18 cellular contexts compared by ENCODE assay signal in the genomic region with DNA sequence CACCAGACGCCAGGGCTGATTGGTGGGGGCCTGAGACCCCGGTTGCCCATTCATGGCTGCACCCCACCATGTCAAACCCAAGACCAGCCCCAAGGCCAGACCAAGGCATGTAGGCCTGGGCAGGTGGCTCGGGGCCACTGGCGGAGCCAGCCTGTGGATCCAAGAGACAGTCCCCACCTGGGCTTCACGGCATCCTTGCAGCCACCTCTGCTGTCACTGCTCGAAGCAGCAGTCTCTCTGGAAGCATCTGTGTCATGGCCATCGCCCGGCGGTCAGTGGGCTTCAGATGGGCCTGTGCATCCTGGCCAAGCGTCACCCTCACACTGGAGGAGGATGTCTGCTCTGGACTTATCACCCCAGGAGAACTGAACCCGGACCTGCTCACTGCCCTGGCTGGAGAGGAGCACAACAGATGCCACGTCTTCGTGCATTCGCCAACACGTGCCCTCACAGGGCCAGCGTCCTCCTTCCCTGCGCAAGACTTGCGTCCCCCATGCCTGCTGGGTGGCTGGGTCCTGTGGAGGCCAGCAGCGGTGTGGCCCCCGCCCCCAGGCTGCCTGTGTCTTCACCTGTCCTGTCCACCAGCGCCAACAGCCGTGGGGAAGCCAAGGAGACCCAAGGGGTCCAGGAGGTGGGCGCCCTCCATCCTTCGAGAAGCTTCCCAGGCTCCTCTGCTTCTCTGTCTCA. TPM values are rescaled to one million over a fixed set of nuclear protein-coding genes. Genes with fewer than 3 reads are reported as not detected.
"Had no signal": no experiment of that assay in that cellular context is flagged by ENCODE, and none has a peak within 500 bp of the region (broad histone marks: within the 10 kb centered on the region; RNA-seq: fewer than 3 reads in every experiment).

No MANE protein-coding gene starts in this region.

- ATAC-seq: left colon, lower lobe of right lung had no signal

- DNase-seq: activated B cell treated with CpG ODN at 0.5 μM for 24 hours; activated CD4-positive, alpha-beta T cell treated with anti-CD3 and anti-CD28 coated beads, Interleukin-2, amount 10 ng/mL, durations not matched to agents 24 days and 14 days; activated CD8-positive, alpha-beta memory T cell treated with anti-CD3 and anti-CD28 coated beads, Interleukin-2, amount 50 U/mL, for 48 hours; activated naive CD8-positive, alpha-beta T cell treated with anti-CD3 and anti-CD28 coated beads, Interleukin-2, amount 10 ng/mL, durations not matched to agents 7 days and 5 days; aorta; colonic mucosa; esophagus squamous epithelium; immature natural killer cell; left colon; lower lobe of right lung; midbrain; sigmoid colon; spleen; stomach had no signal

- H3K27me3 ChIP-seq: colonic mucosa, esophagus squamous epithelium, sigmoid colon, spleen, stomach had no signal

- H3K4me1 ChIP-seq: colonic mucosa, lower lobe of right lung had no signal

- H3K9me3 ChIP-seq: colonic mucosa, esophagus squamous epithelium, lower lobe of right lung, sigmoid colon, stomach had no signal

- H3K4me3 ChIP-seq: colonic mucosa, esophagus squamous epithelium, lower lobe of right lung, sigmoid colon, spleen, stomach had no signal

- H3K27ac ChIP-seq: colonic mucosa, lower lobe of right lung had no signal

RNA-seq across cellular contexts. Expression of a gene that starts 3.6 kb away (rescaled TPM):
- total RNA-seq: fibroblast of villous mesenchyme, myocyte, pulmonary artery endothelial cell, stomach had no signal
- polyA plus RNA-seq: endothelial cell of umbilical vein, immature natural killer cell had no signal
